Comparison of ENCODE assay signal across 22 cellular contexts in the genomic region with DNA sequence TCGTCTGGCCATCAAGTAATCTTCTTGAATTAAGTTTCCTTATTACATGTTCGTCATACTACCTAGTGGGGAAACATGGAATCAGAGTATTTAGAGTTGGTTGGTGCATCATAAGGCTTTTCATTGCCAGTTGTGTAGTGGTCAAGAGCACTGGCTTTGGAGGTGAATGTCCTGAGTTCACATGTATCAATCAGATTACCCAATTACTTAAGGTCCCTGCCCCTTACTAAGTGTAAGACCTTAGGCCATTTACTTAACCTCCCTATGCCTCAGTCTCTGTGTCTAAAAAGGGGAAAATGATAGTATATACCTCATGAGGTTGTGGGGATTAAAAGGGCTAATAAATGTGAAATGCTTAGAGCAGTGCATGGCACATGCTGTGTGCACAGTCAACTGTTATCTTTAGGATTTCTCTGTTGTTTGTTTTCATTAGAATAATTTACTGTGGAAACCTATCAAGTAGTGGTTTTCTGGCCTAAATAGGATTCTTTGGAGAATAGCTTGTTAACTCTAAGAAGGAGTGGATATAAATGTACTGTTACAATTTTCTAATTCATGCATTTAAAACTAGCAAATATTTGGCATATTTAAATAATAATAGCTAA. TPM values are rescaled to one million over a fixed set of nuclear protein-coding genes. Genes with fewer than 3 reads are reported as not detected.
DNase-seq lines count a peak whose midpoint lies in the region; ATAC-seq, FAIRE-seq and TF ChIP-seq lines count a peak whose summit lies in the region.
"Had no signal": no experiment of that assay in that cellular context is flagged by ENCODE, and none has a peak within 500 bp of the region (broad histone marks: within the 10 kb centered on the region; RNA-seq: fewer than 3 reads in every experiment).

No MANE protein-coding gene starts in this region.

- H4K20me1 ChIP-seq in osteoblast (ENCODE audit: insufficient read depth, low read length): no peaks in the 10 kb centered on the region

- H3K4me2 ChIP-seq in osteoblast (ENCODE audit: insufficient read depth, low read length): no peak overlapping the region

- H3K36me3 ChIP-seq in HEK293 (ENCODE audit: control insufficient read depth in 2 of 2, insufficient read depth in 1 of 2, low read length in 2 of 2) (peaks cover 0 to 5% of the 10 kb centered on the region in 2 experiments; a peak in 1 of 3 replicates), brain microvascular endothelial cell (replicated peaks) (no peaks in the 10 kb centered on the region), osteoblast (ENCODE audit: insufficient read depth, low read length) (peaks cover 5% of the 10 kb centered on the region)
- H3K36me3 ChIP-seq: HAP-1, SJCRH30 had no signal

- H3K27ac ChIP-seq in HEK293 (ENCODE audit: extremely low read depth, low read depth, low read length): no peak overlapping the region
- H3K27ac ChIP-seq in brain microvascular endothelial cell: peak overlapping the region; percentile 79
- peak overlapping the region; percentile 77 for H3K27ac ChIP-seq in osteoblast (ENCODE audit: low read depth, low read length)
- H3K27ac ChIP-seq: C4-2B, RWPE1, SJCRH30 had no signal

- in situ Hi-C loops in G401 (cut with HindIII; ENCODE audit: low sequenced_read_pairs): no loop called here
- in situ Hi-C loops in brain microvascular endothelial cell (cut with HindIII; ENCODE audit: low pct_ligation_motif_present, low sequenced_read_pairs): no loop called here

- peaks cover 92% of the 10 kb centered on the region for H3K79me2 ChIP-seq in osteoblast (ENCODE audit: insufficient read depth, low read length)

- H3K4me3 ChIP-seq in HEK293 (ENCODE audit: low read depth, low read length) (no peak overlapping the region), brain microvascular endothelial cell (ENCODE audit: low read depth, low read length) (no peak overlapping the region), osteoblast (ENCODE audit: insufficient read depth, low read length) (no peak overlapping the region)
- H3K4me3 ChIP-seq: HAP-1, K562, SJCRH30 had no signal

- FAIRE-seq in urothelium cell line (lab: Jason Lieb, UNC): no peak
- FAIRE-seq: K562 had no signal

- no peaks in the 10 kb centered on the region for H3K9me3 ChIP-seq in HEK293 (ENCODE audit: control insufficient read depth, insufficient read depth, low read depth, low read length)
- H3K9me3 ChIP-seq in osteoblast (ENCODE audit: low read depth, low read length): no peaks in the 10 kb centered on the region
- H3K9me3 ChIP-seq: HAP-1, SJCRH30 had no signal

- no peak overlapping the region for H2AFZ ChIP-seq in osteoblast (ENCODE audit: low read length)

- TF ChIP-seq CTCF in HEK293 (tag by site-specific recombination; IDR thresholded peaks at IDR 0.05) (no peak), brain microvascular endothelial cell (IDR thresholded peaks at IDR 0.05; ENCODE audit: low read depth, low read length, missing control alignments) (no peak), osteoblast (IDR thresholded peaks at IDR 0.05; ENCODE audit: extremely low read depth, low read depth, low read length) (no peak)

- DNase-seq in G401 (ENCODE audit: low spot score) (peak; percentile 69), brain microvascular endothelial cell (no peak), osteoblast (ENCODE audit: insufficient read length, low spot score, missing footprints) (no peak), OCI-M2 (lab: John Stamatoyannopoulos, UW; ENCODE audit: unreplicated experiment) (no peak), urothelium cell line (ENCODE audit: low spot score) (no peak)
- DNase-seq: AML-193, DMS79, MV-4-11, NCI-H1417, NCI-H187, NCI-H2107, NCI-H510A treated with DMSO at 0.1 percent for 48 hours, NCI-H774, SJCRH30, SW 1271 had no signal

- H3K4me1 ChIP-seq in HEK293 (ENCODE audit: control insufficient read depth, insufficient read depth, low read length) (peaks cover 7% of the 10 kb centered on the region), osteoblast (ENCODE audit: insufficient read depth, low read length) (peaks cover 40% of the 10 kb centered on the region)

- POLR2A ChIA-PET in HEK293 (lab: Yijun Ruan, JAX): no interaction called here

- no peak for ATAC-seq in HG02973 (IDR thresholded peaks at IDR 0.05; ENCODE audit: unreplicated experiment)
- ATAC-seq: K562, PC-3 had no signal

- H3K27me3 ChIP-seq in brain microvascular endothelial cell (replicated peaks): no peaks in the 10 kb centered on the region
- H3K27me3 ChIP-seq in osteoblast (ENCODE audit: insufficient read depth, low read length): no peaks in the 10 kb centered on the region
- H3K27me3 ChIP-seq: SJCRH30 had no signal

- CTCF ChIA-PET in HEK293 (lab: Yijun Ruan, JAX): interaction anchor here (0.9 to 1.7 kb wide), 11 partner anchors 11 to 825 kb away, joined by 3 to 10 read pairs (median 4); a partner anchor contains a TSS

TF ChIP-seq in HEK293, 187 proteins besides CTCF, POLR2A, EP300 and RAD21:
- TF ChIP-seq, protein P1, sequence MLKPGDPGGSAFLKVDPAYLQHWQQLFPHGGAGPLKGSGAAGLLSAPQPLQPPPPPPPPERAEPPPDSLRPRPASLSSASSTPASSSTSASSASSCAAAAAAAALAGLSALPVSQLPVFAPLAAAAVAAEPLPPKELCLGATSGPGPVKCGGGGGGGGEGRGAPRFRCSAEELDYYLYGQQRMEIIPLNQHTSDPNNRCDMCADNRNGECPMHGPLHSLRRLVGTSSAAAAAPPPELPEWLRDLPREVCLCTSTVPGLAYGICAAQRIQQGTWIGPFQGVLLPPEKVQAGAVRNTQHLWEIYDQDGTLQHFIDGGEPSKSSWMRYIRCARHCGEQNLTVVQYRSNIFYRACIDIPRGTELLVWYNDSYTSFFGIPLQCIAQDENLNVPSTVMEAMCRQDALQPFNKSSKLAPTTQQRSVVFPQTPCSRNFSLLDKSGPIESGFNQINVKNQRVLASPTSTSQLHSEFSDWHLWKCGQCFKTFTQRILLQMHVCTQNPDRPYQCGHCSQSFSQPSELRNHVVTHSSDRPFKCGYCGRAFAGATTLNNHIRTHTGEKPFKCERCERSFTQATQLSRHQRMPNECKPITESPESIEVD (tag by site-specific recombination; IDR thresholded peaks at IDR 0.05): peak; percentile 40; the same call in 1 of the 2 replicates
- TF ChIP-seq, protein P2, sequence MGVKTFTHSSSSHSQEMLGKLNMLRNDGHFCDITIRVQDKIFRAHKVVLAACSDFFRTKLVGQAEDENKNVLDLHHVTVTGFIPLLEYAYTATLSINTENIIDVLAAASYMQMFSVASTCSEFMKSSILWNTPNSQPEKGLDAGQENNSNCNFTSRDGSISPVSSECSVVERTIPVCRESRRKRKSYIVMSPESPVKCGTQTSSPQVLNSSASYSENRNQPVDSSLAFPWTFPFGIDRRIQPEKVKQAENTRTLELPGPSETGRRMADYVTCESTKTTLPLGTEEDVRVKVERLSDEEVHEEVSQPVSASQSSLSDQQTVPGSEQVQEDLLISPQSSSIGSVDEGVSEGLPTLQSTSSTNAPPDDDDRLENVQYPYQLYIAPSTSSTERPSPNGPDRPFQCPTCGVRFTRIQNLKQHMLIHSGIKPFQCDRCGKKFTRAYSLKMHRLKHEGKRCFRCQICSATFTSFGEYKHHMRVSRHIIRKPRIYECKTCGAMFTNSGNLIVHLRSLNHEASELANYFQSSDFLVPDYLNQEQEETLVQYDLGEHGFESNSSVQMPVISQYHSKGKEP (tag by site-specific recombination; IDR thresholded peaks at IDR 0.05): no peak
- peak; percentile 52; the same call in 1 of the 2 replicates for TF ChIP-seq ZNF664 (tag by site-specific recombination; IDR thresholded peaks at IDR 0.05)

RNA-seq across cellular contexts. Expression of a gene that starts 27.0 kb away (rescaled TPM):
- total RNA-seq in G401 (2014; rRNA removed; shearing (Covaris generic)): 132 and 147 TPM in 2 replicates
- 72.4 and 81.0 TPM in 2 replicates for total RNA-seq in osteoblast
